In the genomic region with DNA sequence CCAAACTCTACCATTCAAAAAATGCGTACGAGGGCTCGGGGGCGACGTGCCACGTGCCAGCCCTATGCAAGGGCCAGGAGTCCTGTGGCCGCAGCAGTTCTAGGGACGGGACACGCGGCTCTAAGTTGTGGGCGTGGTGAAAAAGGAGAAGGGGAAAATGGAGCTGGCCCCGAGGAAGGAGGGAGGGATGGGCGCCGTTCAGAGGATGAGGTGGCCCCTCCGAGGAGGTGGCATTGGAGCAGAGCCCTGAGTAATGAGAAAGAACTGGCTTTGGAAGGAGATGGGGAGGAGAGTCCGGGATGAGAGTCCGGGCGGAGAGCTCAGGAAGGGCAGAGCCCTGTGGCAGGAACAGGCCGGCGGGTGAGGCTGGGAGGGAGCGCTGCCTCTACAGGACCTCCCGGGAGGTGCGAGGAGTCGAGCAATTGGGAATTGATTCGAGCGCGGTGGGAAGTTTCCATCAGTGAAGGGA, we compare ENCODE assay signal across 9 cellular contexts. TPM values are rescaled to one million over a fixed set of nuclear protein-coding genes. Genes with fewer than 3 reads are reported as not detected.
A peak's percentile ranks its signal among the peaks of the same experiment; 100 is the strongest.
DNase-seq lines count a peak whose midpoint lies in the region; ATAC-seq and TF ChIP-seq lines count a peak whose summit lies in the region.
"Had no signal": no experiment of that assay in that cellular context is flagged by ENCODE, and none has a peak within 500 bp of the region (broad histone marks: within the 10 kb centered on the region; RNA-seq: fewer than 3 reads in every experiment).

No MANE protein-coding gene starts in this region.

- H3K4me1 ChIP-seq in RWPE2 (ENCODE audit: insufficient read depth, poor library complexity, severe bottlenecking) (no peaks in the 10 kb centered on the region), gastroesophageal sphincter (peaks cover 0 to 28% (median 13%) of the 10 kb centered on the region in 3 donors), psoas muscle (peaks cover 9% of the 10 kb centered on the region)

- no peak overlapping the region for H3K27ac ChIP-seq in RWPE2 (ENCODE audit: poor library complexity, severe bottlenecking)
- H3K27ac ChIP-seq in gastroesophageal sphincter: peak overlapping the region in 3 of 4 donors; percentile 17 to 67 (median 49)
- H3K27ac ChIP-seq in psoas muscle: peak overlapping the region; percentile 41

- H3K36me3 ChIP-seq in RWPE2 (ENCODE audit: low read depth): no peaks in the 10 kb centered on the region
- no peaks in the 10 kb centered on the region for H3K36me3 ChIP-seq in gastroesophageal sphincter
- H3K36me3 ChIP-seq in psoas muscle (ENCODE audit: insufficient read depth in 1 of 2, low read depth in 1 of 2): no peaks in the 10 kb centered on the region

- H3K27me3 ChIP-seq in RWPE2 (ENCODE audit: insufficient read depth, poor library complexity, severe bottlenecking) (no peaks in the 10 kb centered on the region), gastroesophageal sphincter (peaks cover 12% of the 10 kb centered on the region), psoas muscle (ENCODE audit: insufficient read depth in 3 of 3, low read length in 2 of 3) (no peaks in the 10 kb centered on the region)

- H3K4me3 ChIP-seq in RWPE2 (ENCODE audit: severe bottlenecking) (no peak overlapping the region), gastroesophageal sphincter (peak overlapping the region; percentile 20 to 46), psoas muscle (peak overlapping the region; percentile 53)

- 0 to 1% methylated on average over 9 to 16 of the region's 27 CpGs for WGBS in gastroesophageal sphincter (ENCODE audit: low coverage in 1 of 2), 2 donors
- WGBS in psoas muscle, 3 donors: 29 to 35% (median 30%) methylated on average over 26 to 27 of the region's 27 CpGs

- no peak for TF ChIP-seq POLR2A in gastroesophageal sphincter (IDR thresholded peaks at IDR 0.05)

- ATAC-seq in RWPE2 (ENCODE audit: low read depth): peak; percentile 31; the same call in 1 of the 3 replicates
- peak; percentile 50 for ATAC-seq in gastroesophageal sphincter
- ATAC-seq in psoas muscle: peak; percentile 7 to 30 (median 22)
- no peak for ATAC-seq in HG02852 (IDR thresholded peaks at IDR 0.05; ENCODE audit: unreplicated experiment)
- no peak for ATAC-seq in GM18858 (IDR thresholded peaks at IDR 0.05; ENCODE audit: unreplicated experiment)

- H3K9me3 ChIP-seq in RWPE2 (ENCODE audit: severe bottlenecking) (no peaks in the 10 kb centered on the region), gastroesophageal sphincter (no peaks in the 10 kb centered on the region), psoas muscle (no peaks in the 10 kb centered on the region)

- intact Hi-C loops in psoas muscle (cut with DNase I): no loop called here

- TF ChIP-seq EP300 in gastroesophageal sphincter (IDR thresholded peaks at IDR 0.05): no peak

- DNase-seq in ELF-1 (ENCODE audit: low read depth, low spot score) (peak; percentile 41), RWPE2 (ENCODE audit: low spot score) (no peak), psoas muscle (no peak), NCI-H2107 treated with DMSO at 0.1 percent for 48 hours (lab: John Stamatoyannopoulos, UW; ENCODE audit: unreplicated experiment) (no peak), NCI-H1694 (lab: John Stamatoyannopoulos, UW) (no peak)

- TF ChIP-seq CTCF in RWPE2 (IDR thresholded peaks at IDR 0.05; ENCODE audit: poor library complexity, severe bottlenecking) (no peak), gastroesophageal sphincter (IDR thresholded peaks at IDR 0.05) (no peak), psoas muscle (IDR thresholded peaks at IDR 0.05) (no peak)

RNA-seq across cellular contexts. Expression of a gene that starts 21.0 kb away (rescaled TPM):
- 10 to 100 TPM; 47.7 to 70.4 (median 53.2) TPM for total RNA-seq in gastroesophageal sphincter
- total RNA-seq in psoas muscle: 10 to 100 TPM; 39.4 to 47.8 (median 40.8) TPM
- polyA plus RNA-seq in psoas muscle: 10 to 100 TPM; 49.1 to 75.4 (median 72.7) TPM

RNA-seq across cellular contexts. Expression of a gene that starts 28.5 kb away (rescaled TPM):
- total RNA-seq in gastroesophageal sphincter (1 to 10 TPM; 1.1 to 4.7 (median 3.6) TPM), psoas muscle (under 1 TPM in 3 of 4 donors, not detected in 1; 0.08 to 0.10 (median 0.08) TPM)
- under 1 TPM in 2 of 3 donors, not detected in 1; 0.03 to 0.05 TPM for polyA plus RNA-seq in psoas muscle
- total RNA-seq: pulmonary artery endothelial cell had no signal

RNA-seq across cellular contexts. Expression of a gene that starts 32.8 kb away (rescaled TPM):
- total RNA-seq in gastroesophageal sphincter: 100 to 1,000 TPM; 317 to 650 (median 402) TPM
- 100 to 1,000 TPM; 547 to 830 (median 614) TPM for total RNA-seq in psoas muscle
- 1,000 to 10,000 TPM; 1,239 to 1,847 (median 1,663) TPM for polyA plus RNA-seq in psoas muscle

Comparison
In these comparisons a context has a peak if more than half of its experiments do, and no peak if none do; other contexts are left out.
1. ATAC-seq: peak in RWPE2 (single experiment), gastroesophageal sphincter (single experiment) and psoas muscle (4 of 4); none in HG02852 (single experiment) and GM18858 (single experiment).